Comparison of ENCODE assay signal across 8 cellular contexts in the genomic region with DNA sequence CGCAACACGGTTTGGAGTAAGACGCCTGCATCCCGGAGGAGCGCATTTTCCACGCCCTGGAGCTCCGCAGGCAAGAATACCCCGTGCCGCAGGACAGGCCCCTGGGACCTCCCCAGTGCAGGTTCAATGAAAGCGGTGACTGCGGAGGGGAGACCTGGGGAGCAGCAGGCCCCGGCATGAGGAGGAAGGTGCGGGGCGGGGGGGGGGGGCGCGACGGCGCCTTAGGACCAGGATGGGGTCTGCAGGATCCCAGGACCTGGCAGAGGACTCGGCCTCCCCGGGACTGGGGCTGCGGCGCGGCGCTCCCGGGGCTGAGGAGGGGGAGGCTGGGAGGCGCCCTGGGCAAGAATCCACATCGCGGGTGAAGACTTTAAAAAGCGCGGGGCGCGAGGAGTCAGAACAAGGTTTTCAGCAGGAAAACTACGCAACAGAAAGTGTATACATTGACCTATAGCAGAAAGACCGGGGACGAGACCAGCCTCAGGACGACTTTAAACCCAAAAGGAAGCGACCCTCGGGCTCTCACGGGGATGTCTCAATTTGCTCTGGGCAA. TPM values are rescaled to one million over a fixed set of nuclear protein-coding genes. Genes with fewer than 3 reads are reported as not detected.
DNase-seq lines count a peak whose midpoint lies in the region; ATAC-seq and TF ChIP-seq lines count a peak whose summit lies in the region.

No MANE protein-coding gene starts in this region.

- TF ChIP-seq POLR2A in thyroid gland (IDR thresholded peaks at IDR 0.05), result no peak

- peak; percentile 44 to 64 for ATAC-seq in lower lobe of right lung

- H3K9ac ChIP-seq in colonic mucosa (ENCODE audit: low read depth in 2 of 2, low read length in 2 of 2), result peak overlapping the region; percentile 75 to 92

- WGBS in thyroid gland, 2 donors, result 0 to 2% methylated on average over 12 to 31 of the region's 39 CpGs

- H3K36me3 ChIP-seq in colonic mucosa (no peaks in the 10 kb centered on the region), lower lobe of right lung (no peaks in the 10 kb centered on the region), thyroid gland (no peaks in the 10 kb centered on the region)

- H3K4me1 ChIP-seq in colonic mucosa (no peaks in the 10 kb centered on the region), lower lobe of right lung (no peaks in the 10 kb centered on the region), thyroid gland (peaks cover 13 to 28% of the 10 kb centered on the region in 2 donors)

- H3K27me3 ChIP-seq in colonic mucosa (no peaks in the 10 kb centered on the region), lower lobe of right lung (ENCODE audit: low read depth) (no peaks in the 10 kb centered on the region), thyroid gland (no peaks in the 10 kb centered on the region)

- intact Hi-C loops in colonic mucosa (cut with DNase I), result no loop called here
- intact Hi-C loops in lower lobe of right lung (cut with DNase I), result no loop called here
- intact Hi-C loops in thyroid gland (cut with DNase I), result no loop called here

- H3K9me3 ChIP-seq in colonic mucosa, result no peaks in the 10 kb centered on the region
- no peaks in the 10 kb centered on the region for H3K9me3 ChIP-seq in lower lobe of right lung
- H3K9me3 ChIP-seq in thyroid gland, result no peaks in the 10 kb centered on the region

- H3K27ac ChIP-seq in colonic mucosa, result peak overlapping the region; percentile 71
- H3K27ac ChIP-seq in lower lobe of right lung, result peak overlapping the region; percentile 95
- H3K27ac ChIP-seq in thyroid gland, result peak overlapping the region; percentile 58 to 85 (median 66)

- peak overlapping the region; percentile 86 for H3K4me3 ChIP-seq in colonic mucosa
- peak overlapping the region; percentile 85 for H3K4me3 ChIP-seq in lower lobe of right lung
- H3K4me3 ChIP-seq in thyroid gland (replicated peaks in 1 of 3), result peak overlapping the region; percentile 46 to 52 (median 47)

- DNase-seq in activated T-cell treated with anti-CD3 and anti-CD28 coated beads for 48 hours (ENCODE audit: low read depth), result peak; percentile 12
- no peak for DNase-seq in activated T-cell treated with anti-CD3 and anti-CD28 coated beads, Interleukin-2, amount 50 U/mL, for 48 hours
- DNase-seq in HEK293T (ENCODE audit: extremely low spot score), result peak; percentile 19
- peak; percentile 70 for DNase-seq in NCI-H2227 treated with DMSO at 0.1 percent for 48 hours (lab: John Stamatoyannopoulos, UW)
- no peak for DNase-seq in colonic mucosa
- DNase-seq in lower lobe of right lung, result no peak
- peak; percentile 16 to 31 for DNase-seq in thyroid gland
- DNase-seq in retina, result no peak

- CTCF ChIA-PET in HEK293T (lab: Yijun Ruan, JAX), result no interaction called here

- TF ChIP-seq CTCF in colonic mucosa (IDR thresholded peaks at IDR 0.05), result no peak
- no peak for TF ChIP-seq CTCF in lower lobe of right lung (IDR thresholded peaks at IDR 0.05)
- no peak for TF ChIP-seq CTCF in thyroid gland (IDR thresholded peaks at IDR 0.05)

- POLR2A ChIA-PET in HEK293T (lab: Yijun Ruan, JAX), result no interaction called here

TF ChIP-seq in HEK293T, 16 proteins besides CTCF, POLR2A, EP300 and RAD21:
- TF ChIP-seq LEF1 (IDR thresholded peaks at IDR 0.05; ENCODE audit: borderline replicate concordance) (no peak), L3MBTL2 (conservative IDR thresholded peaks at IDR 0.05) (no peak)

RNA-seq across cellular contexts. Expression of gene ZNF611, which starts 0.4 kb away (rescaled TPM):
- total RNA-seq in colonic mucosa (10 to 100 TPM in 1 of 2 donors, 1 to 10 TPM in 1; 9.8 to 17.7 TPM), lower lobe of right lung (24.4 TPM), thyroid gland (10 to 100 TPM; 12.8 to 34.8 (median 24.5) TPM)

RNA-seq across cellular contexts. Expression of gene ZNF600, which starts 52.2 kb away (rescaled TPM):
- total RNA-seq in colonic mucosa (10 to 100 TPM; 10.4 to 13.2 TPM), lower lobe of right lung (14.9 TPM), thyroid gland (10 to 100 TPM in 3 of 4 donors, 1 to 10 TPM in 1; 8.8 to 15.3 (median 12.4) TPM)

Comparison
In these comparisons a context has a peak if more than half of its experiments do, and no peak if none do; other contexts are left out.
1. DNase-seq: peak in activated T-cell treated with anti-CD3 and anti-CD28 coated beads for 48 hours (single experiment), HEK293T (single experiment), NCI-H2227 treated with DMSO at 0.1 percent for 48 hours (single experiment) and thyroid gland (2 of 2); none in activated T-cell treated with anti-CD3 and anti-CD28 coated beads, Interleukin-2, amount 50 U/mL, for 48 hours (0 of 2), colonic mucosa (single experiment), lower lobe of right lung (single experiment) and retina (single experiment).
2. Peak in every context shown above with its lines, with median percentiles within 50 percentile points of each other: H3K27ac ChIP-seq and H3K4me3 ChIP-seq.